1 cellular context compared by ENCODE assay signal in the genomic region with DNA sequence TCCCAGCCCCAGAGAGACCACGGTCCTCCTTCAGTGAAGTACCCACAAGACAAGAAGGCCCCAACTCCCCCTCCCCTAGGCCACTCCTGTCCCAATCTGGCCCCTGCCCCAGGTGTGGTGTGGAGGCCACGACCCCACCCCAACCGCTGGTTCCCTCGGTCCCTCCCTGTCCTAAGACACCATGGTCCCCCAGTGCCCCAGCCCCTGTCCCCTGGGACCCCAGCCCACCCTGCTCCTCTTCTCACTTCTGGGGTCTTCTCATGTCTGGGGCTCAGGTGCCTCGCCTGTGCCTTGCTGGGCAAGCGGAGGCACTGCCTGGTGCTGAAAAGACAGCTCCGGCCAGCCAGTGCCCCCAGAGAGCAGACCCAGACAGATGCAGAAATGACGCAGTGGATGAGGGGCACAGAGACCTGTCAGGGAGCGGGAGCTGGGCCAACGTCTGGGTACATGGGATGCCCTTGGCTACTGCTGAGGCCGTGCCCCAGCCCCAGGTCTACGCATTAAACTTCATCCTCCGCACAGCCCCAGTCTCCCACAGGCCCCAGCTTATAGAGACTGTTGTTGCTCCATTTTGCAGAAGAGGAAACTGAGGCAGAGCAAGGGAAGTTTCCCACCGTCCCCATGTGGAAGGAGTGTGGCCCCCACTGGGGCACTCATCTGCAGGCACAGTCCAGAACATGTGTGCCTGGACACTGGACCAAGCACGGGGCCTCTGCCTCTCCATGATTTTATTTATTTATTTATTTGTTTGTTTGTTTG.
TF ChIP-seq lines count a peak whose summit lies in the region.

No MANE protein-coding gene starts in this region.

TF ChIP-seq in SK-N-SH, 30 proteins besides CTCF, POLR2A, EP300 and RAD21:
- TF ChIP-seq SMC3 (IDR thresholded peaks at IDR 0.05; ENCODE audit: low read depth, low read length): no peak
- TF ChIP-seq, protein P1, sequence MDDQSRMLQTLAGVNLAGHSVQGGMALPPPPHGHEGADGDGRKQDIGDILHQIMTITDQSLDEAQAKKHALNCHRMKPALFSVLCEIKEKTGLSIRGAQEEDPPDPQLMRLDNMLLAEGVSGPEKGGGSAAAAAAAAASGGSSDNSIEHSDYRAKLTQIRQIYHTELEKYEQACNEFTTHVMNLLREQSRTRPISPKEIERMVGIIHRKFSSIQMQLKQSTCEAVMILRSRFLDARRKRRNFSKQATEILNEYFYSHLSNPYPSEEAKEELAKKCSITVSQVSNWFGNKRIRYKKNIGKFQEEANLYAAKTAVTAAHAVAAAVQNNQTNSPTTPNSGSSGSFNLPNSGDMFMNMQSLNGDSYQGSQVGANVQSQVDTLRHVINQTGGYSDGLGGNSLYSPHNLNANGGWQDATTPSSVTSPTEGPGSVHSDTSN (IDR thresholded peaks at IDR 0.05): no peak
- TF ChIP-seq, protein P2, sequence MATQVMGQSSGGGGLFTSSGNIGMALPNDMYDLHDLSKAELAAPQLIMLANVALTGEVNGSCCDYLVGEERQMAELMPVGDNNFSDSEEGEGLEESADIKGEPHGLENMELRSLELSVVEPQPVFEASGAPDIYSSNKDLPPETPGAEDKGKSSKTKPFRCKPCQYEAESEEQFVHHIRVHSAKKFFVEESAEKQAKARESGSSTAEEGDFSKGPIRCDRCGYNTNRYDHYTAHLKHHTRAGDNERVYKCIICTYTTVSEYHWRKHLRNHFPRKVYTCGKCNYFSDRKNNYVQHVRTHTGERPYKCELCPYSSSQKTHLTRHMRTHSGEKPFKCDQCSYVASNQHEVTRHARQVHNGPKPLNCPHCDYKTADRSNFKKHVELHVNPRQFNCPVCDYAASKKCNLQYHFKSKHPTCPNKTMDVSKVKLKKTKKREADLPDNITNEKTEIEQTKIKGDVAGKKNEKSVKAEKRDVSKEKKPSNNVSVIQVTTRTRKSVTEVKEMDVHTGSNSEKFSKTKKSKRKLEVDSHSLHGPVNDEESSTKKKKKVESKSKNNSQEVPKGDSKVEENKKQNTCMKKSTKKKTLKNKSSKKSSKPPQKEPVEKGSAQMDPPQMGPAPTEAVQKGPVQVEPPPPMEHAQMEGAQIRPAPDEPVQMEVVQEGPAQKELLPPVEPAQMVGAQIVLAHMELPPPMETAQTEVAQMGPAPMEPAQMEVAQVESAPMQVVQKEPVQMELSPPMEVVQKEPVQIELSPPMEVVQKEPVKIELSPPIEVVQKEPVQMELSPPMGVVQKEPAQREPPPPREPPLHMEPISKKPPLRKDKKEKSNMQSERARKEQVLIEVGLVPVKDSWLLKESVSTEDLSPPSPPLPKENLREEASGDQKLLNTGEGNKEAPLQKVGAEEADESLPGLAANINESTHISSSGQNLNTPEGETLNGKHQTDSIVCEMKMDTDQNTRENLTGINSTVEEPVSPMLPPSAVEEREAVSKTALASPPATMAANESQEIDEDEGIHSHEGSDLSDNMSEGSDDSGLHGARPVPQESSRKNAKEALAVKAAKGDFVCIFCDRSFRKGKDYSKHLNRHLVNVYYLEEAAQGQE (IDR thresholded peaks at IDR 0.05; ENCODE audit: low read depth, low read length): peak; percentile 84
